In genomic region chr12:111841750-111842555, GRCh38 we compare ENCODE assay signal across 8 cellular contexts. TPM values are rescaled to one million over a fixed set of nuclear protein-coding genes. Genes with fewer than 3 reads are reported as not detected.
DNase-seq lines count a peak whose midpoint lies in the region; ATAC-seq, FAIRE-seq and TF ChIP-seq lines count a peak whose summit lies in the region.

Gene MAPKAPK5, plus strand, starts transcription at chr12:111842228. Its CDS starts 506 bp downstream, at chr12:111842734.

- H3K9me3 Mint-ChIP-seq in astrocyte (ENCODE audit: unreplicated experiment), result no peaks in the 10 kb centered on the region

- H3K4me3 ChIP-seq in astrocyte (ENCODE audit: insufficient read depth, low read depth, low read length) (peak within 1 kb of the TSS; percentile 96), rectal smooth muscle tissue (ENCODE audit: low read length) (peak within 1 kb of the TSS; percentile 95), vagina (peak within 1 kb of the TSS; percentile 86 to 93)

- peak within 1 kb of the TSS; percentile 94 for H3K4me2 ChIP-seq in astrocyte (ENCODE audit: low read length)

- intact Hi-C loops in vagina (cut with DNase I), result loop anchor here (10.0 kb wide), 1 partner anchor 957 kb away; no protein-coding TSS in a partner anchor

- peak within 1 kb of the TSS; percentile 99 for H3K4me3 Mint-ChIP-seq in astrocyte (ENCODE audit: unreplicated experiment)

- H3K27me3 ChIP-seq in astrocyte (ENCODE audit: insufficient read depth, low read length), result no peaks in the 10 kb centered on the region
- no peaks in the 10 kb centered on the region for H3K27me3 ChIP-seq in rectal smooth muscle tissue (ENCODE audit: control insufficient read depth, insufficient read depth, low read length)
- no peaks in the 10 kb centered on the region for H3K27me3 ChIP-seq in vagina

- no peak for TF ChIP-seq CTCF in astrocyte (IDR thresholded peaks at IDR 0.05; ENCODE audit: insufficient read depth, low read depth, low read length)
- TF ChIP-seq CTCF in vagina (IDR thresholded peaks at IDR 0.05), result peak in 1 of 3 experiments; percentile 5

- peak within 1 kb of the TSS; percentile 98 for H3K27ac Mint-ChIP-seq in astrocyte (ENCODE audit: unreplicated experiment)

- H3K9ac ChIP-seq in astrocyte (ENCODE audit: low read length) (peak within 1 kb of the TSS; percentile 93), rectal smooth muscle tissue (ENCODE audit: low read length) (peak within 1 kb of the TSS; percentile 93)

- peak in 1 of 2 donors; percentile 30 for TF ChIP-seq POLR2A in vagina (IDR thresholded peaks at IDR 0.05)

- ATAC-seq in GM18508 (IDR thresholded peaks at IDR 0.05; ENCODE audit: insufficient read depth, unreplicated experiment), result peak; percentile 42
- peak; percentile 83 for ATAC-seq in HG02981 (IDR thresholded peaks at IDR 0.05; ENCODE audit: unreplicated experiment)

- H3K79me2 ChIP-seq in astrocyte (ENCODE audit: insufficient read depth, low read length), result peaks cover 74% of the 10 kb centered on the region

- no peaks in the 10 kb centered on the region for H3K9me3 ChIP-seq in astrocyte (ENCODE audit: insufficient read depth, low read depth, low read length)
- H3K9me3 ChIP-seq in vagina, result no peaks in the 10 kb centered on the region

- H3K36me3 ChIP-seq in astrocyte (ENCODE audit: insufficient read depth, low read length) (peaks cover 7% of the 10 kb centered on the region), rectal smooth muscle tissue (ENCODE audit: control insufficient read depth, insufficient read depth, low read length) (peaks cover 3% of the 10 kb centered on the region), vagina (peaks cover 0 to 11% of the 10 kb centered on the region in 2 donors)

- H3K27me3 Mint-ChIP-seq in astrocyte (ENCODE audit: low read depth, unreplicated experiment), result no peaks in the 10 kb centered on the region

- peak within 1 kb of the TSS; percentile 92 for H2AFZ ChIP-seq in astrocyte (ENCODE audit: low read depth, low read length)

- H4K20me1 ChIP-seq in astrocyte (ENCODE audit: insufficient read depth, low read length), result peaks cover 24% of the 10 kb centered on the region

- DNase-seq in NCI-H2029 treated with DMSO at 0.1 percent for 48 hours (lab: John Stamatoyannopoulos, UW), result peak; percentile 53
- peak; percentile 93 for DNase-seq in T-helper 22 cell (ENCODE audit: low read depth)
- peak; percentile 86 for DNase-seq in astrocyte (ENCODE audit: low read depth)
- peak; percentile 98 for DNase-seq in hepatic stellate cell (ENCODE audit: low spot score)
- peak; percentile 94 to 97 for DNase-seq in vagina (ENCODE audit: extremely low spot score in 2 of 2)

- no peak for FAIRE-seq in astrocyte (lab: Jason Lieb, UNC)

- peaks cover 21% of the 10 kb centered on the region for H3K4me1 ChIP-seq in astrocyte (ENCODE audit: insufficient read depth, low read length)
- H3K4me1 ChIP-seq in rectal smooth muscle tissue (ENCODE audit: control insufficient read depth, insufficient read depth, low read length), result peaks cover 8% of the 10 kb centered on the region
- H3K4me1 ChIP-seq in vagina, result peaks cover 46% of the 10 kb centered on the region

- peaks cover 8% of the 10 kb centered on the region for H3K4me1 Mint-ChIP-seq in astrocyte (ENCODE audit: low read depth, unreplicated experiment)

- H3K27ac ChIP-seq in astrocyte (ENCODE audit: low read depth, low read length) (peak within 1 kb of the TSS; percentile 96), rectal smooth muscle tissue (ENCODE audit: low read depth, low read length) (peak within 1 kb of the TSS; percentile 94), vagina (peak within 1 kb of the TSS; percentile 83)

- H3K36me3 Mint-ChIP-seq in astrocyte (ENCODE audit: low read depth, unreplicated experiment), result peaks cover 7% of the 10 kb centered on the region

RNA-seq across cellular contexts. Expression of gene MAPKAPK5, which starts in this region (rescaled TPM):
- total RNA-seq in astrocyte (39.4 and 42.6 TPM in 2 replicates), vagina (35.1 TPM)

Comparison
In these comparisons a context has a peak if more than half of its experiments do, and no peak if none do; other contexts are left out.
1. Peak in every context shown above with its lines: DNase-seq, ATAC-seq, H3K4me3 ChIP-seq and H3K27ac ChIP-seq.